Comparison of ENCODE assay signal across 1 cellular context in the genomic region with DNA sequence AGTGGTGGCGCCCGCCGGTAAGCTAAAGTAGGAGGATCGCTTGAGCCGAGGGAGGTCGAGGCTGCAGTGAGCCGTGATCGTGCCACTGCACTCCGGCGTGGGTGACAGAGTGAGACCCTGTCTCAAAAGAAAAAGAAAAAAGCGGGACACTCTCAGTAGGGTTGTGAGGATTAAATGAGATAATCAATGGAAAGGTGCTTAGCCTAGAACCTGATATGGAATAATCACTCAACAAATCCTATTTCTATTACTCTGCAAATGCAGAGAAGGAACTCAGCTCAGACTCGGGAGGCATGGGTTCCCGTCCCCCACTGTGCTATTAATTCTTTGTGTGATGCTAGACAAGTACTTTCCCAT.
TF ChIP-seq lines count a peak whose summit lies in the region.

No MANE protein-coding gene starts in this region.

TF ChIP-seq in H1, 55 proteins besides CTCF, POLR2A, EP300 and RAD21:
- no peak for TF ChIP-seq TEAD4 (IDR thresholded peaks at IDR 0.05; ENCODE audit: low read depth, low read length)
- TF ChIP-seq SRF (IDR thresholded peaks at IDR 0.05; ENCODE audit: low read depth, low read length): no peak
- no peak for TF ChIP-seq CEBPB (IDR thresholded peaks at IDR 0.05; ENCODE audit: low read depth, low read length)
- no peak for TF ChIP-seq RNF2 (IDR thresholded peaks at IDR 0.05; ENCODE audit: borderline replicate concordance, low read depth, low read length, missing control alignments, poor library complexity, severe bottlenecking)
- TF ChIP-seq NANOG (IDR thresholded peaks at IDR 0.05; ENCODE audit: insufficient read depth, low read depth, low read length, poor library complexity, severe bottlenecking): no peak
- TF ChIP-seq, protein P1, sequence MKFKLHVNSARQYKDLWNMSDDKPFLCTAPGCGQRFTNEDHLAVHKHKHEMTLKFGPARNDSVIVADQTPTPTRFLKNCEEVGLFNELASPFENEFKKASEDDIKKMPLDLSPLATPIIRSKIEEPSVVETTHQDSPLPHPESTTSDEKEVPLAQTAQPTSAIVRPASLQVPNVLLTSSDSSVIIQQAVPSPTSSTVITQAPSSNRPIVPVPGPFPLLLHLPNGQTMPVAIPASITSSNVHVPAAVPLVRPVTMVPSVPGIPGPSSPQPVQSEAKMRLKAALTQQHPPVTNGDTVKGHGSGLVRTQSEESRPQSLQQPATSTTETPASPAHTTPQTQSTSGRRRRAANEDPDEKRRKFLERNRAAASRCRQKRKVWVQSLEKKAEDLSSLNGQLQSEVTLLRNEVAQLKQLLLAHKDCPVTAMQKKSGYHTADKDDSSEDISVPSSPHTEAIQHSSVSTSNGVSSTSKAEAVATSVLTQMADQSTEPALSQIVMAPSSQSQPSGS (IDR thresholded peaks at IDR 0.05; ENCODE audit: low read length): no peak
- no peak for TF ChIP-seq KDM4A (IDR thresholded peaks at IDR 0.05; ENCODE audit: low read depth, low read length, severe bottlenecking)
- TF ChIP-seq PHF8 (conservative IDR thresholded peaks at IDR 0.05; ENCODE audit: low read depth, low read length): no peak
- TF ChIP-seq RXRA (IDR thresholded peaks at IDR 0.05; ENCODE audit: insufficient read depth, low read depth, low read length): no peak
- TF ChIP-seq RBBP5 (IDR thresholded peaks at IDR 0.05; ENCODE audit: borderline replicate concordance, low read depth, low read length): no peak
- no peak for TF ChIP-seq ASH2L (IDR thresholded peaks at IDR 0.05; ENCODE audit: low read length)
- no peak for TF ChIP-seq SP1 (IDR thresholded peaks at IDR 0.05; ENCODE audit: low read depth, low read length)
- no peak for TF ChIP-seq JUN (IDR thresholded peaks at IDR 0.05; ENCODE audit: low read depth, low read length)
- no peak for TF ChIP-seq TAF7 (optimal IDR thresholded peaks at IDR 0.05; ENCODE audit: borderline replicate concordance, low read depth, low read length)
- TF ChIP-seq CREB1 (IDR thresholded peaks at IDR 0.05): no peak
- TF ChIP-seq SIRT6 (IDR thresholded peaks at IDR 0.05; ENCODE audit: low read length): no peak
